In genomic region chr16:87615621-87616041, GRCh38 we compare ENCODE assay signal across 20 cellular contexts. TPM values are rescaled to one million over a fixed set of nuclear protein-coding genes. Genes with fewer than 3 reads are reported as not detected.
DNase-seq lines count a peak whose midpoint lies in the region; FAIRE-seq and TF ChIP-seq lines count a peak whose summit lies in the region.
"Had no signal": no experiment of that assay in that cellular context is flagged by ENCODE, and none has a peak within 500 bp of the region (broad histone marks: within the 10 kb centered on the region; RNA-seq: fewer than 3 reads in every experiment).

No MANE protein-coding gene starts in this region.

- H3K4me3 Mint-ChIP-seq in astrocyte (ENCODE audit: unreplicated experiment): no peak overlapping the region
- H3K4me3 Mint-ChIP-seq: CD4-positive, alpha-beta T cell; H9 had no signal

- TF ChIP-seq CTCF in astrocyte (IDR thresholded peaks at IDR 0.05; ENCODE audit: insufficient read depth, low read depth, low read length) (no peak), BE2C (IDR thresholded peaks at IDR 0.05; ENCODE audit: low read depth, low read length) (no peak)

- no peak overlapping the region for H2BK5ac ChIP-seq in mesenchymal stem cell (ENCODE audit: low read depth, low read length, poor library complexity, severe bottlenecking)

- H3K79me2 ChIP-seq in astrocyte (ENCODE audit: insufficient read depth, low read length): no peaks in the 10 kb centered on the region

- peak; percentile 52 for DNase-seq in H7
- DNase-seq in astrocyte (ENCODE audit: low read depth): no peak
- no peak for DNase-seq in mesenchymal stem cell
- peak; percentile 73 for DNase-seq in retina
- no peak for DNase-seq in activated CD4-positive, alpha-beta T cell treated with anti-CD3 and anti-CD28 coated beads for 4 hours
- no peak for DNase-seq in effector memory CD4-positive, alpha-beta T cell
- DNase-seq in BE2C: no peak
- DNase-seq: ACHN; Caco-2; CD4-positive, alpha-beta T cell; GOT3; H9 had no signal

- no peak overlapping the region for H2AK5ac ChIP-seq in mesenchymal stem cell (ENCODE audit: low read length, severe bottlenecking)

- peak overlapping the region; percentile 26 for H3K27ac Mint-ChIP-seq in astrocyte (ENCODE audit: unreplicated experiment)
- H3K27ac Mint-ChIP-seq: CD4-positive, alpha-beta T cell; IgD-negative memory B cell had no signal

- H4K20me1 ChIP-seq in astrocyte (ENCODE audit: insufficient read depth, low read length): no peaks in the 10 kb centered on the region

- H3K36me3 ChIP-seq in H7 (replicated peaks; ENCODE audit: control insufficient read depth, insufficient read depth, low read length) (no peaks in the 10 kb centered on the region), astrocyte (ENCODE audit: insufficient read depth, low read length) (no peaks in the 10 kb centered on the region), mesenchymal stem cell (ENCODE audit: control insufficient read depth in 1 of 2, insufficient read depth in 2 of 2, low read depth in 1 of 2, low read length in 2 of 2) (no peaks in the 10 kb centered on the region), BE2C (no peaks in the 10 kb centered on the region)
- no peaks in the 10 kb centered on the region for H3K36me3 ChIP-seq in effector memory CD4-positive, alpha-beta T cell (ENCODE audit: control insufficient read depth, insufficient read depth, low read length)

- H2BK12ac ChIP-seq in mesenchymal stem cell (ENCODE audit: low read length in 2 of 2): no peak overlapping the region

- H3K79me1 ChIP-seq in mesenchymal stem cell (replicated peaks; ENCODE audit: low read length, poor library complexity, severe bottlenecking): no peaks in the 10 kb centered on the region

- H2AFZ ChIP-seq in astrocyte (ENCODE audit: low read depth, low read length) (no peak overlapping the region), mesenchymal stem cell (ENCODE audit: low read depth, low read length) (no peak overlapping the region)

- H3K27me3 ChIP-seq in H7 (ENCODE audit: control insufficient read depth, insufficient read depth, low read length) (no peaks in the 10 kb centered on the region), astrocyte (ENCODE audit: insufficient read depth, low read length) (peaks cover 15% of the 10 kb centered on the region), mesenchymal stem cell (ENCODE audit: control insufficient read depth in 1 of 2, insufficient read depth in 1 of 2, low read length in 2 of 2) (peaks cover 24 to 71% of the 10 kb centered on the region in 2 experiments), BE2C (no peaks in the 10 kb centered on the region)
- H3K27me3 ChIP-seq in effector memory CD4-positive, alpha-beta T cell (replicated peaks; ENCODE audit: control insufficient read depth, insufficient read depth, low read length, poor library complexity, severe bottlenecking): no peaks in the 10 kb centered on the region

- H3K9ac ChIP-seq in astrocyte (ENCODE audit: low read length) (no peak overlapping the region), mesenchymal stem cell (ENCODE audit: low read length) (no peak overlapping the region)

- H3K4me2 ChIP-seq in astrocyte (ENCODE audit: low read length) (no peak overlapping the region), mesenchymal stem cell (ENCODE audit: low read length, poor library complexity, severe bottlenecking) (no peak overlapping the region)

- WGBS in mesenchymal stem cell: 83% methylated on average over 19 of the region's 19 CpGs

- peak overlapping the region; percentile 10 for H4K91ac ChIP-seq in mesenchymal stem cell (ENCODE audit: low read length)

- peaks cover 3% of the 10 kb centered on the region for H3K36me3 Mint-ChIP-seq in astrocyte (ENCODE audit: low read depth, unreplicated experiment)
- H3K36me3 Mint-ChIP-seq: IgD-negative memory B cell had no signal

- no peak overlapping the region for H3K18ac ChIP-seq in mesenchymal stem cell (ENCODE audit: low read depth in 1 of 2, low read length in 2 of 2)

- FAIRE-seq in astrocyte (lab: Jason Lieb, UNC): no peak
- FAIRE-seq: A204.1, D721Med, G401.6, GM12891, HTR-8/SVneo had no signal

- H3K4me3 ChIP-seq in H7 (ENCODE audit: insufficient read depth, low read depth, low read length) (no peak overlapping the region), astrocyte (ENCODE audit: insufficient read depth, low read depth, low read length) (no peak overlapping the region), mesenchymal stem cell (ENCODE audit: insufficient read depth in 1 of 2, low read depth in 1 of 2, low read length in 2 of 2) (no peak overlapping the region), BE2C (ENCODE audit: low read depth, low read length) (no peak overlapping the region)
- H3K4me3 ChIP-seq in effector memory CD4-positive, alpha-beta T cell (ENCODE audit: insufficient read depth, low read depth, low read length, poor library complexity, severe bottlenecking): no peak overlapping the region

- no peak overlapping the region for H3K27ac ChIP-seq in astrocyte (ENCODE audit: low read depth, low read length)
- no peak overlapping the region for H3K27ac ChIP-seq in mesenchymal stem cell (ENCODE audit: low read length, poor library complexity, severe bottlenecking)
- H3K27ac ChIP-seq in effector memory CD4-positive, alpha-beta T cell (ENCODE audit: insufficient read depth, low read length, poor library complexity, severe bottlenecking): no peak overlapping the region
- H3K27ac ChIP-seq: C4-2B had no signal

- no peak overlapping the region for H2BK120ac ChIP-seq in mesenchymal stem cell (ENCODE audit: low read depth, low read length)

- H3K9me3 Mint-ChIP-seq in astrocyte (ENCODE audit: unreplicated experiment): no peaks in the 10 kb centered on the region
- H3K9me3 Mint-ChIP-seq: CD4-positive, alpha-beta T cell; H9 had no signal

- H3K14ac ChIP-seq in mesenchymal stem cell (ENCODE audit: low read length in 2 of 2): no peak overlapping the region

- no peak overlapping the region for H2BK15ac ChIP-seq in mesenchymal stem cell (ENCODE audit: low read depth, poor library complexity, severe bottlenecking)

- H3K4me1 Mint-ChIP-seq in astrocyte (ENCODE audit: low read depth, unreplicated experiment): no peaks in the 10 kb centered on the region
- H3K4me1 Mint-ChIP-seq: IgD-negative memory B cell had no signal

- H3K4ac ChIP-seq in mesenchymal stem cell (ENCODE audit: low read depth in 1 of 2, low read length in 2 of 2): no peak overlapping the region

- H3K4me1 ChIP-seq in astrocyte (ENCODE audit: insufficient read depth, low read length): no peaks in the 10 kb centered on the region
- H3K4me1 ChIP-seq in mesenchymal stem cell (ENCODE audit: control insufficient read depth, insufficient read depth, low read depth, low read length): peaks cover 2% of the 10 kb centered on the region
- no peaks in the 10 kb centered on the region for H3K4me1 ChIP-seq in effector memory CD4-positive, alpha-beta T cell (ENCODE audit: control insufficient read depth, insufficient read depth, low read length, poor library complexity, severe bottlenecking)
- H3K4me1 ChIP-seq in BE2C: no peaks in the 10 kb centered on the region
- H3K4me1 ChIP-seq: Caco-2 had no signal

- H3K27me3 Mint-ChIP-seq in astrocyte (ENCODE audit: low read depth, unreplicated experiment): no peaks in the 10 kb centered on the region

- no peak overlapping the region for H3K23ac ChIP-seq in mesenchymal stem cell (ENCODE audit: low read length in 2 of 2)

- H3K9me3 ChIP-seq in astrocyte (ENCODE audit: insufficient read depth, low read depth, low read length) (no peaks in the 10 kb centered on the region), mesenchymal stem cell (ENCODE audit: control insufficient read depth, low read length) (no peaks in the 10 kb centered on the region), BE2C (no peaks in the 10 kb centered on the region)
- no peaks in the 10 kb centered on the region for H3K9me3 ChIP-seq in effector memory CD4-positive, alpha-beta T cell (ENCODE audit: control insufficient read depth, low read length)
- H3K9me3 ChIP-seq: Caco-2 had no signal

- no peak overlapping the region for H4K8ac ChIP-seq in mesenchymal stem cell (ENCODE audit: low read length)

RNA-seq across cellular contexts. Expression of gene JPH3, which starts 13.3 kb away (rescaled TPM):
- 24.0 and 25.6 TPM in 2 replicates for total RNA-seq in H7 (2014; rRNA removed; shearing (Covaris generic))
- total RNA-seq in astrocyte: 8.6 and 9.3 TPM in 2 replicates
- polyA plus RNA-seq in mesenchymal stem cell (2013, experiment 1 of 2): 0.03 TPM
- polyA plus RNA-seq in mesenchymal stem cell (2013, experiment 2 of 2): not detected
- 15.0 TPM for polyA plus RNA-seq in BE2C (2012; ENCODE audit: insufficient read depth, insufficient read length, low read depth)
- total RNA-seq: CD4-positive, alpha-beta T cell had no signal
- polyA plus RNA-seq: BJ, IgD-negative memory B cell had no signal

Comparison
In these comparisons a context has a peak if more than half of its experiments do, and no peak if none do; other contexts are left out.
1. DNase-seq: peak in H7 (single experiment) and retina (single experiment); none in astrocyte (single experiment), mesenchymal stem cell (single experiment), activated CD4-positive, alpha-beta T cell treated with anti-CD3 and anti-CD28 coated beads for 4 hours (0 of 2), effector memory CD4-positive, alpha-beta T cell (0 of 3) and BE2C (single experiment).